Comparison of ENCODE assay signal across 8 cellular contexts in the genomic region with DNA sequence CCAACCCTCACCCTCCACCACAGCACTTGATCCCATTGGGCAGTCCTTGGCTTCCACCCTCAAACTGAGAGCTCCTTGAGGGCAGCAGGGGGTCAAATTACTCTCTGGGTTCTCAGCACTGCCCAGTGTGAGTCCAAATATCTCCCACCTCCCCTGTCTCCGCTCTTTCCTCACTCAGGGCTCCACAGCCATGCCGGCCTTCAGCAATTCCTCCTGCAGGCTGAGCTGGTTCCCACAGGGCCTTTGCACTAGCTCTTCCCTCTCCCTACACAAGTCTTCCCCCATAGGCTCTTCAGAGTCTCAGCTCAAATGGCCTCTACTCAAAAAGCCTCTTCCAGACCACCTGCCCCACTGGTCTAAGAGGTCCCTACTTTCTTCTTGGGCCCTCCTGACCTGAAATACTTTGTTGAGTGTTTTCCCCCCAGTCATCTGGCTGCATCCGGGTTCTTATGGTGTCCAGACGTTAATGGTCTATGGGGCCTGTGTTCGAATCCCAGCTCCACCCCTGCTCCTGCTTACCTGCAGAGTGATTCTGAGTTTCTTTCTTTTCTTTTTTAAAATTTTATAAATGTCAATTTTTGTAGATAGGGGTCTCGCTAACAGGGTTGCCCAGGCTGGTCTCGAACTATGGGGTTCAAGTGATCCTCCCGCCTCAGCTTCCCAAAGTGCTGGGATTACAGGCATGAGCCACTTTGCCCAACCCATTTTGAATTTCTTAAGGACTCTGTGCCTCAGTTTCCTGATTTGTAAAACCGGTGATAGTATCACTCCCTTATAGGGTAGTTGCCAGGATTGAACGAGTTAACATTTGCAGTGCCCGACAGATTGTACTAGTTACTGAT. TPM values are rescaled to one million over a fixed set of nuclear protein-coding genes. Genes with fewer than 3 reads are reported as not detected.
DNase-seq lines count a peak whose midpoint lies in the region; TF ChIP-seq lines count a peak whose summit lies in the region.

No MANE protein-coding gene starts in this region.

- H3K9ac ChIP-seq in OCI-LY3 (ENCODE audit: low read length): peak overlapping the region; percentile 93

- H3K79me2 ChIP-seq in OCI-LY3 (ENCODE audit: low read length): peaks cover 36% of the 10 kb centered on the region

- H2AFZ ChIP-seq in OCI-LY3 (ENCODE audit: low read depth, low read length) (peak overlapping the region; percentile 85), neuron (ENCODE audit: low read depth, low read length) (peak overlapping the region; percentile 98)

- peaks cover 20% of the 10 kb centered on the region for H4K20me1 ChIP-seq in OCI-LY3 (ENCODE audit: insufficient read depth, low read length)

- peak overlapping the region; percentile 83 to 89 for H3K4me3 Mint-ChIP-seq in CD14-positive monocyte
- H3K4me3 Mint-ChIP-seq in endothelial cell (ENCODE audit: unreplicated experiment): peak overlapping the region; percentile 90

- H3K9me3 ChIP-seq in OCI-LY3 (ENCODE audit: insufficient read depth, low read length) (no peaks in the 10 kb centered on the region), neuron (ENCODE audit: low read length) (no peaks in the 10 kb centered on the region)

- peak overlapping the region; percentile 92 for H3K4me2 ChIP-seq in OCI-LY3 (ENCODE audit: low read length)

- peak overlapping the region; percentile 89 for H3K4me3 ChIP-seq in OCI-LY3 (ENCODE audit: low read length)
- peak overlapping the region; percentile 57 for H3K4me3 ChIP-seq in neuron (ENCODE audit: low read length)

- H3K4me1 ChIP-seq in OCI-LY3 (ENCODE audit: low read length) (peaks cover 16% of the 10 kb centered on the region), neuron (ENCODE audit: insufficient read depth, low read length) (no peaks in the 10 kb centered on the region)

- H3K36me3 ChIP-seq in OCI-LY3 (replicated peaks; ENCODE audit: low read depth, low read length): peaks cover 2% of the 10 kb centered on the region
- H3K36me3 ChIP-seq in neuron (ENCODE audit: insufficient read depth, low read length): no peaks in the 10 kb centered on the region

- H3K27me3 Mint-ChIP-seq in CD14-positive monocyte (ENCODE audit: low read depth in 3 of 3) (peaks cover 0 to 4% (median 3%) of the 10 kb centered on the region in 3 donors), endothelial cell (ENCODE audit: unreplicated experiment) (peaks cover 11% of the 10 kb centered on the region)

- H3K4me1 Mint-ChIP-seq in CD14-positive monocyte: peaks cover 45% of the 10 kb centered on the region
- peaks cover 23% of the 10 kb centered on the region for H3K4me1 Mint-ChIP-seq in endothelial cell (ENCODE audit: unreplicated experiment)

- no peak overlapping the region for H3K27ac ChIP-seq in OCI-LY3 (ENCODE audit: low read length)

- H3K27me3 ChIP-seq in OCI-LY3 (ENCODE audit: low read depth, low read length): peaks cover 32% of the 10 kb centered on the region
- peaks cover 30% of the 10 kb centered on the region for H3K27me3 ChIP-seq in neuron (ENCODE audit: insufficient read depth, low read length)

- H3K27ac Mint-ChIP-seq in CD14-positive monocyte (peak overlapping the region; percentile 83 to 96 (median 93)), endothelial cell (ENCODE audit: unreplicated experiment) (peak overlapping the region; percentile 42)

- H3K36me3 Mint-ChIP-seq in CD14-positive monocyte (peaks cover 1 to 6% of the 10 kb centered on the region in 2 donors), endothelial cell (ENCODE audit: low read depth, unreplicated experiment) (no peaks in the 10 kb centered on the region)

- DNase-seq in CD14-positive monocyte (ENCODE audit: low spot score): no peak
- no peak for DNase-seq in endothelial cell (ENCODE audit: low spot score)
- DNase-seq in Kasumi-1 (lab: John Stamatoyannopoulos, UW): no peak
- DNase-seq in NCI-H345 treated with DMSO at 0.1 percent for 48 hours (lab: John Stamatoyannopoulos, UW; ENCODE audit: unreplicated experiment): no peak
- no peak for DNase-seq in HUDEP-2 (lab: John Stamatoyannopoulos, UW; ENCODE audit: unreplicated experiment in 76 of 76)
- no peak for DNase-seq in central memory CD4-positive, alpha-beta T cell

- TF ChIP-seq CTCF in CD14-positive monocyte (IDR thresholded peaks at IDR 0.05): no peak
- no peak for TF ChIP-seq CTCF in OCI-LY3 (IDR thresholded peaks at IDR 0.05; ENCODE audit: low read depth, low read length)
- no peak for TF ChIP-seq CTCF in endothelial cell (IDR thresholded peaks at IDR 0.05; ENCODE audit: unreplicated experiment)

- intact Hi-C loops in CD14-positive monocyte (cut with micrococcal nuclease): loop anchor here (5.0 to 10.0 kb wide), 3 partner anchors 34 to 48 kb away; a partner anchor contains a TSS

- H3K9me3 Mint-ChIP-seq in CD14-positive monocyte: peaks cover 0 to 2% (median 0%) of the 10 kb centered on the region in 7 donors
- no peaks in the 10 kb centered on the region for H3K9me3 Mint-ChIP-seq in endothelial cell (ENCODE audit: unreplicated experiment)

RNA-seq across cellular contexts. Expression of a gene that starts 1.0 kb away (rescaled TPM):
- polyA plus RNA-seq in CD14-positive monocyte: 10 to 100 TPM; 25.1 to 35.6 TPM
- total RNA-seq in endothelial cell (ENCODE audit: unreplicated experiment): 45.7 TPM

RNA-seq across cellular contexts. Expression of a gene that starts 44.2 kb away (rescaled TPM):
- 10 to 100 TPM; 82.6 to 85.2 TPM for polyA plus RNA-seq in CD14-positive monocyte
- total RNA-seq in endothelial cell (ENCODE audit: unreplicated experiment): 21.0 TPM
